23 cellular contexts compared by ENCODE assay signal in genomic region chr11:99601179-99601578, GRCh38.
A peak's percentile ranks its signal among the peaks of the same experiment; 100 is the strongest.
DNase-seq lines count a peak whose midpoint lies in the region; ATAC-seq lines count a peak whose summit lies in the region.
"Had no signal": no experiment of that assay in that cellular context is flagged by ENCODE, and none has a peak within 500 bp of the region (broad histone marks: within the 10 kb centered on the region; RNA-seq: fewer than 3 reads in every experiment).

No MANE protein-coding gene starts in this region.

- DNase-seq in anterior cingulate cortex (lab: John Stamatoyannopoulos, UW) (no peak), GM19240 (ENCODE audit: insufficient read length, low spot score) (no peak), NAMALWA (ENCODE audit: low spot score) (no peak)
- DNase-seq: 8988T; ACHN; AML-193; BE2C; CD4-positive, alpha-beta T cell; CD8-positive, alpha-beta memory T cell; DMS 273 treated with DMSO at 0.1 percent for 48 hours; DMS79; EL; GDM1; GM23248; H7; HCEC 1CT had no signal

- ATAC-seq in GM18907 (IDR thresholded peaks at IDR 0.05; ENCODE audit: unreplicated experiment) (peak; percentile 90), GM19467 (IDR thresholded peaks at IDR 0.05; ENCODE audit: unreplicated experiment) (peak; percentile 67), HG03108 (IDR thresholded peaks at IDR 0.05; ENCODE audit: unreplicated experiment) (peak; percentile 49), HG03457 (IDR thresholded peaks at IDR 0.05; ENCODE audit: unreplicated experiment) (peak; percentile 76), HG03442 (IDR thresholded peaks at IDR 0.05; ENCODE audit: unreplicated experiment) (no peak)
- ATAC-seq: A549, GM12878 had no signal
